Comparison of ENCODE assay signal across 8 cellular contexts in the genomic region with DNA sequence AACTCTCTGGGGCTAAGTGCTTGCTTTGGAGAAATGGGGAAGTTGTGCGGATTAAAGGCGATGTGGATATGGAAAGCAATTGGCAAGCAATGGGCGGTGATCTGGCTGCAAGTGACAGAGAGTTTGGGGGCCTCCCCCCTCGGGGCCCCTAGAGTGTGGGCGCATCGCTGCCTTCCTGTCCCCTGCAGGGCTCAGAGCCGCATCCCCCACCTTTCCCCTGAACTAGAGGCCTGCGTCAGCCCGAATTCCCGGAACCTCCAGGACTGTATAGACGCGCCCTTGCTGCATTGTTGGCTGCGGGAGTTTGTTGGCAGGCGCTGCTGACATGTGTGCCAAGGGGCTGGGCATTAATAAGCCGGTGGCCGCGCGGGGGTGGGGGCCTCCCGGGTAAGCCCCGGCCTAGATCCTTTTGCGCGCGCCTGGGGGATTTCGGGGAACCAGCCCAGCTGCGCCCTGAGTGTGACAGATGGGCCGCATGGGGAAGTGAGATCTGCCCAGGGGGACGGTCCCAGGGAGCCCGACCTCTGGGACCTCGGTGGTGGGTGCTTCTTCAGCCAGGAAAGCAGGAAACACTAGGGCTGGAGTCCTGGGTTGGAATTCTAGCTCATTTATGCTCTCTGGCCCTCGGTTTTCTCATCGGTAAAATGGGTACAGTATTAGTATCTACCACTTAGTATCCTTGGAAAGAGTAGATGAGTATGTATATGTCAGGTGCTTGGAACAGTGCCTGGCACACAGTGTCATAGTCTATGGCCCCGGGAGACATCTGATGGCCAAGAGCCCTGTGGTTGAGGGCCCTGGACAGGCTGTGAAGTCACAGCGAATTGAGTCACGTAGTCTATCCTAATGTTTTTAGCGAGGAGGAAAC. TPM values are rescaled to one million over a fixed set of nuclear protein-coding genes. Genes with fewer than 3 reads are reported as not detected.
DNase-seq lines count a peak whose midpoint lies in the region; ATAC-seq and TF ChIP-seq lines count a peak whose summit lies in the region.

No MANE protein-coding gene starts in this region.

- peaks cover 37% of the 10 kb centered on the region for H3K36me3 Mint-ChIP-seq in activated T-helper 2 cell treated with anti-CD3 and anti-CD28 coated beads, Interferon-gamma antibody, Interleukin-2, Interleukin-4, amounts not matched to agents 10 μg/mL and 5 μg/mL and 100 μg/mL, durations not matched to agents 14 hours and 24 hours and 36 hours (ENCODE audit: low read depth)
- peaks cover 4% of the 10 kb centered on the region for H3K36me3 Mint-ChIP-seq in nephron (ENCODE audit: low read depth)

- no peak overlapping the region for H3K27ac ChIP-seq in PC-9
- H3K27ac ChIP-seq in substantia nigra (ENCODE audit: low read depth, low read length, poor library complexity, severe bottlenecking) = peak overlapping the region; percentile 68

- H3K4me1 Mint-ChIP-seq in activated T-helper 2 cell treated with anti-CD3 and anti-CD28 coated beads, Interferon-gamma antibody, Interleukin-2, Interleukin-4, amounts not matched to agents 10 μg/mL and 5 μg/mL and 100 μg/mL, durations not matched to agents 14 hours and 24 hours and 36 hours (ENCODE audit: low read depth) = peaks cover 44% of the 10 kb centered on the region
- peaks cover 18% of the 10 kb centered on the region for H3K4me1 Mint-ChIP-seq in nephron

- H3K27ac Mint-ChIP-seq in activated T-helper 2 cell treated with anti-CD3 and anti-CD28 coated beads, Interferon-gamma antibody, Interleukin-2, Interleukin-4, amounts not matched to agents 10 μg/mL and 5 μg/mL and 100 μg/mL, durations not matched to agents 14 hours and 24 hours and 36 hours = peak overlapping the region; percentile 91
- H3K27ac Mint-ChIP-seq in nephron = peak overlapping the region; percentile 79 to 95 (median 90)

- H2AFZ ChIP-seq in PC-9 = peak overlapping the region; percentile 93

- H3F3A ChIP-seq in PC-9 (ENCODE audit: insufficient read depth, low read depth) = peaks cover 19% of the 10 kb centered on the region; the same call in 1 of the 2 replicates

- intact Hi-C loops in PC-9 (cut with micrococcal nuclease; ENCODE audit: unreplicated experiment) = loop anchor here (1.0 kb wide), 4 partner anchors 12 to 90 kb away; partner anchors contain the start of gene POLR3E
- intact Hi-C loops in activated T-helper 2 cell treated with anti-CD3 and anti-CD28 coated beads, Interferon-gamma antibody, Interleukin-2, Interleukin-4, amounts not matched to agents 10 μg/mL and 5 μg/mL and 100 μg/mL, durations not matched to agents 14 hours and 24 hours and 36 hours (cut with micrococcal nuclease) = loop anchor here (1.0 to 5.0 kb wide), 4 partner anchors 12 to 90 kb away; partner anchors contain the start of gene POLR3E

- peak; percentile 44 for TF ChIP-seq POLR2A in GM18951 (IDR thresholded peaks at IDR 0.05; ENCODE audit: extremely low read depth, insufficient read depth, insufficient read length)

- peaks cover 24% of the 10 kb centered on the region for H3K4me1 ChIP-seq in PC-9 (replicated peaks; ENCODE audit: insufficient read depth)

- peak overlapping the region; percentile 89 for H3K4me2 ChIP-seq in PC-9

- H3K4me3 Mint-ChIP-seq in activated T-helper 2 cell treated with anti-CD3 and anti-CD28 coated beads, Interferon-gamma antibody, Interleukin-2, Interleukin-4, amounts not matched to agents 10 μg/mL and 5 μg/mL and 100 μg/mL, durations not matched to agents 14 hours and 24 hours and 36 hours (ENCODE audit: low read depth) = peak overlapping the region; percentile 96
- peak overlapping the region; percentile 87 to 99 (median 95) for H3K4me3 Mint-ChIP-seq in nephron

- CTCF ChIA-PET in PC-9 (lab: Charles Lee) = interaction anchor here (1.0 to 1.2 kb wide), 3 partner anchors 16 to 93 kb away, joined by 3 to 4 read pairs (median 3); no protein-coding TSS in a partner anchor

- POLR2A ChIA-PET in PC-9 (lab: Charles Lee; ENCODE audit: unreplicated experiment) = interaction anchor here (0.6 to 0.7 kb wide), 2 partner anchors 163 to 198 kb away, joined by 3 to 4 read pairs; no protein-coding TSS in a partner anchor

- DNase-seq in ACHN = peak; percentile 70
- peak in 1 of 2 experiments; percentile 53 for DNase-seq in PC-9
- DNase-seq in activated T-helper 2 cell treated with anti-CD3 and anti-CD28 coated beads, Interferon-gamma antibody, Interleukin-2, Interleukin-4, amounts not matched to agents 10 μg/mL and 5 μg/mL and 100 μg/mL, durations not matched to agents 14 hours and 24 hours and 36 hours (ENCODE audit: low spot score) = no peak
- peak; percentile 73 for DNase-seq in fibroblast of peridontal ligament (ENCODE audit: extremely low read depth)
- peak in 44 of 49 donors; percentile 9 to 90 (median 54) for DNase-seq in substantia nigra (lab: John Stamatoyannopoulos, UW)

- ATAC-seq in HG03439 (IDR thresholded peaks at IDR 0.05; ENCODE audit: unreplicated experiment) = peak; percentile 43

- peaks cover 43% of the 10 kb centered on the region for H3K79me2 ChIP-seq in PC-9 (ENCODE audit: low read depth)

- no TSS peak for BruUV-seq in PC-9 (replicated peaks; lab: Mats Ljungman, UMichigan)

- no peaks in the 10 kb centered on the region for H3K9me2 ChIP-seq in PC-9 (ENCODE audit: insufficient read depth)

- H4K20me1 ChIP-seq in PC-9 (ENCODE audit: insufficient read depth) = peaks cover 11% of the 10 kb centered on the region; the same call in 1 of the 2 replicates

- no peaks in the 10 kb centered on the region for H3K36me3 ChIP-seq in PC-9 (ENCODE audit: low read depth)

- no peaks in the 10 kb centered on the region for H3K9me3 ChIP-seq in PC-9 (ENCODE audit: insufficient read depth, low read depth)

- in situ Hi-C loops in ACHN (cut with HindIII; ENCODE audit: low pct_ligation_motif_present, low pct_unique_long_range_greater_than_20kb, low sequenced_read_pairs) (no loop called here), GM18951 (cut with MboI; ENCODE audit: low sequenced_read_pairs, unreplicated experiment) (loop anchor here (5.0 kb wide), 1 partner anchor 90 kb away; the partner anchor contains the start of gene POLR3E)

- no peaks in the 10 kb centered on the region for H3K27me3 Mint-ChIP-seq in activated T-helper 2 cell treated with anti-CD3 and anti-CD28 coated beads, Interferon-gamma antibody, Interleukin-2, Interleukin-4, amounts not matched to agents 10 μg/mL and 5 μg/mL and 100 μg/mL, durations not matched to agents 14 hours and 24 hours and 36 hours (ENCODE audit: low read depth)
- H3K27me3 Mint-ChIP-seq in nephron (ENCODE audit: low read depth) = no peaks in the 10 kb centered on the region

- no peaks in the 10 kb centered on the region for H3K27me3 ChIP-seq in PC-9 (ENCODE audit: insufficient read depth, low read depth)

- TF ChIP-seq CTCF in PC-9 (conservative IDR thresholded peaks at IDR 0.05) (no peak), nephron (IDR thresholded peaks at IDR 0.05; ENCODE audit: unreplicated experiment in 3 of 3) (no peak)

- no peaks in the 10 kb centered on the region for H3K9me3 Mint-ChIP-seq in activated T-helper 2 cell treated with anti-CD3 and anti-CD28 coated beads, Interferon-gamma antibody, Interleukin-2, Interleukin-4, amounts not matched to agents 10 μg/mL and 5 μg/mL and 100 μg/mL, durations not matched to agents 14 hours and 24 hours and 36 hours
- H3K9me3 Mint-ChIP-seq in nephron = no peaks in the 10 kb centered on the region

- peak overlapping the region; percentile 74 for H3K4me3 ChIP-seq in PC-9

RNA-seq across cellular contexts. Expression of gene EEF2K, which starts 1.0 kb away (rescaled TPM):
- 29.8 and 34.7 TPM in 2 replicates for total RNA-seq in PC-9 (2021)
- total RNA-seq in activated T-helper 2 cell treated with anti-CD3 and anti-CD28 coated beads, Interferon-gamma antibody, Interleukin-2, Interleukin-4, amounts not matched to agents 10 μg/mL and 5 μg/mL and 100 μg/mL, durations not matched to agents 14 hours and 24 hours and 36 hours = 40.4 and 41.0 TPM in 2 replicates

RNA-seq across cellular contexts. Expression of gene SDR42E2, which starts 44.8 kb away (rescaled TPM):
- not detected in 2 replicates for total RNA-seq in PC-9 (2021)
- total RNA-seq in activated T-helper 2 cell treated with anti-CD3 and anti-CD28 coated beads, Interferon-gamma antibody, Interleukin-2, Interleukin-4, amounts not matched to agents 10 μg/mL and 5 μg/mL and 100 μg/mL, durations not matched to agents 14 hours and 24 hours and 36 hours = 0.09 TPM in 1 of 2 replicates, not detected in the other
